In the genomic region with DNA sequence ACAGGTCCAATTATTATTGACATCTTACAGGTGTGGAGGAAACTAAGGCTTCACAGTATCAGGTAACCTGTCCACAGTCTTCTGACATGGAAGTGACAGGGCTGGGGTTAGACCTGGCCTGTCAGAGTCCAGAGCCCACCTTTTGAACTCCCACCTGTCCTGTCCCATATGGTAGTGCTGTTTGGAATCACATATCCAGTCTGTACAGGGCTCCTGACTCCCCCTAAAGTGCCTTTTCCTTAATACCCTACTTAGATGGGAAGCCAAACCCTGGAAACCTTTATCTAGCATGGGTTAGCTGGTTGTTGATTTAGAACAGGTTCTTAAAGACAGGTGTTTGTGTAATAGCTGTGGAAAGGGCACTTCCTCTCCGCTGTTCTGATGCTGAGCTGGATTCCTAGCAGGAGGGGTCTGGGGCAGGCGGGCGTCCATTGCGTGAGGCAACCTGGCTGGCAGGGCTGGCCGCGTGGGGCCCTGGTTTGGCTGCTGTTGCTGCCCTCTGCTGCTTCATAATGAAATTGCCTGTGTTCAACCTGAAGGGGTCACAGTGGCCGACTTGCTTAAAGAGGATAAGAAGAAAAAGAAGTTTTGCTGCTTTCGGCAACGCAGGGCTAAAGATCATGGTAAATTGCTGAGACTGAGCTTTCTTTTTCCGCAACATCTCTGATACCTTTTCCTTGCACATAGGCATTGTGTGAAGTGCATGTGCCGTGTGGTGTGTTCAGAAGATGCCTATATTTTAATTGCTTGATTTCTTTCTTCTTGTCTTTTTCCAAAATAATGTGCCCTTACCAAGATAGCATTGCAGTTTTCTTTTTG, we compare ENCODE assay signal across 1 cellular context.
TF ChIP-seq lines count a peak whose summit lies in the region.

No MANE protein-coding gene starts in this region.

TF ChIP-seq in H1, 55 proteins besides CTCF, POLR2A, EP300 and RAD21:
- TF ChIP-seq YY1 (IDR thresholded peaks at IDR 0.05; ENCODE audit: low read depth, low read length): peak; percentile 88
- TF ChIP-seq MAX (IDR thresholded peaks at IDR 0.05): peak; percentile 82
- 0 out of 2 replicates have a peak, but pooled peaks have one; percentile 5 for TF ChIP-seq TEAD4 (IDR thresholded peaks at IDR 0.05; ENCODE audit: low read depth, low read length)
- TF ChIP-seq SIN3A (conservative IDR thresholded peaks at IDR 0.05 in 1 of 2, IDR thresholded peaks at IDR 0.05 in 1 of 2; ENCODE audit: low read depth in 1 of 2, low read length in 2 of 2): 0 out of 4 replicates have a peak, but pooled peaks of 1 of the 2 experiments have one; percentile 33
- no peak for TF ChIP-seq BRCA1 (IDR thresholded peaks at IDR 0.05; ENCODE audit: low read depth, low read length)
- TF ChIP-seq POU5F1 (IDR thresholded peaks at IDR 0.05; ENCODE audit: low read depth, low read length): no peak
- TF ChIP-seq EZH2 (IDR thresholded peaks at IDR 0.05; ENCODE audit: low read depth, low read length, severe bottlenecking): no peak
- TF ChIP-seq, protein P1, sequence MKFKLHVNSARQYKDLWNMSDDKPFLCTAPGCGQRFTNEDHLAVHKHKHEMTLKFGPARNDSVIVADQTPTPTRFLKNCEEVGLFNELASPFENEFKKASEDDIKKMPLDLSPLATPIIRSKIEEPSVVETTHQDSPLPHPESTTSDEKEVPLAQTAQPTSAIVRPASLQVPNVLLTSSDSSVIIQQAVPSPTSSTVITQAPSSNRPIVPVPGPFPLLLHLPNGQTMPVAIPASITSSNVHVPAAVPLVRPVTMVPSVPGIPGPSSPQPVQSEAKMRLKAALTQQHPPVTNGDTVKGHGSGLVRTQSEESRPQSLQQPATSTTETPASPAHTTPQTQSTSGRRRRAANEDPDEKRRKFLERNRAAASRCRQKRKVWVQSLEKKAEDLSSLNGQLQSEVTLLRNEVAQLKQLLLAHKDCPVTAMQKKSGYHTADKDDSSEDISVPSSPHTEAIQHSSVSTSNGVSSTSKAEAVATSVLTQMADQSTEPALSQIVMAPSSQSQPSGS (IDR thresholded peaks at IDR 0.05; ENCODE audit: low read length): 0 out of 2 replicates have a peak, but pooled peaks have one; percentile 35
- TF ChIP-seq CBX8 (IDR thresholded peaks at IDR 0.05; ENCODE audit: borderline replicate concordance, low read depth, low read length): no peak
